ENCODE assay signal across 10 cellular contexts in genomic region chr19:34308381-34309367, GRCh38. TPM values are rescaled to one million over a fixed set of nuclear protein-coding genes. Genes with fewer than 3 reads are reported as not detected.
DNase-seq lines count a peak whose midpoint lies in the region; ATAC-seq, FAIRE-seq and TF ChIP-seq lines count a peak whose summit lies in the region.
"Had no signal": no experiment of that assay in that cellular context is flagged by ENCODE, and none has a peak within 500 bp of the region (broad histone marks: within the 10 kb centered on the region; RNA-seq: fewer than 3 reads in every experiment).

No MANE protein-coding gene starts in this region.

- no peak overlapping the region for H3K27ac ChIP-seq in A549
- peak overlapping the region; percentile 61 to 93 (median 61) for H3K27ac ChIP-seq in right lobe of liver
- H3K27ac ChIP-seq: epithelial cell of prostate had no signal

- 93% methylated on average over 8 of the region's 8 CpGs for WGBS in A549 (ENCODE audit: missing lambda C conversion rate)
- 28% methylated on average over 8 of the region's 8 CpGs for WGBS in right lobe of liver (ENCODE audit: insufficient coverage, low coverage, low lambda C conversion rate, missing lambda C conversion rate)

- H3K4me1 Mint-ChIP-seq in activated naive CD8-positive, alpha-beta T cell (ENCODE audit: low read depth): peaks cover 65% of the 10 kb centered on the region

- no peak for TF ChIP-seq EP300 in A549 (IDR thresholded peaks at IDR 0.05)

- H3K36me3 Mint-ChIP-seq in activated naive CD8-positive, alpha-beta T cell: peaks cover 5% of the 10 kb centered on the region

- TF ChIP-seq POLR2A in A549 (IDR thresholded peaks at IDR 0.05; ENCODE audit: low read length) (no peak), GM12891 (IDR thresholded peaks at IDR 0.05; ENCODE audit: low read depth, low read length) (no peak), right lobe of liver (IDR thresholded peaks at IDR 0.05) (no peak)

- H3K4me2 ChIP-seq in A549: no peak overlapping the region

- intact Hi-C loops in right lobe of liver (cut with DNase I): no loop called here

- H3K27me3 ChIP-seq in right lobe of liver: no peaks in the 10 kb centered on the region
- no peaks in the 10 kb centered on the region for H3K27me3 ChIP-seq in BE2C

- peak overlapping the region; percentile 54 for H3K4me3 Mint-ChIP-seq in activated naive CD8-positive, alpha-beta T cell

- H3K9me3 Mint-ChIP-seq in activated naive CD8-positive, alpha-beta T cell (ENCODE audit: low read depth): no peaks in the 10 kb centered on the region

- CTCF ChIA-PET in A549 (lab: Yijun Ruan, JAX): interaction anchor here (0.7 to 1.3 kb wide), 5 partner anchors 9 to 60 kb away, joined by 3 read pairs; no protein-coding TSS in a partner anchor

- H3K4me1 ChIP-seq in A549: peaks cover 6% of the 10 kb centered on the region; the same call in 2 of the 3 replicates
- peaks cover 3 to 56% (median 30%) of the 10 kb centered on the region in 4 donors for H3K4me1 ChIP-seq in right lobe of liver
- no peaks in the 10 kb centered on the region for H3K4me1 ChIP-seq in BE2C

- DNase-seq in A549 (ENCODE audit: low read depth in 1 of 2, low spot score in 1 of 2) (no peak), GM12891 (ENCODE audit: insufficient read length, low spot score) (no peak), right lobe of liver (no peak), BE2C (no peak)
- DNase-seq: NCI-H82 had no signal

- TF ChIP-seq CTCF in A549 (IDR thresholded peaks at IDR 0.05): no peak
- no peak for TF ChIP-seq CTCF in right lobe of liver (IDR thresholded peaks at IDR 0.05)
- no peak for TF ChIP-seq CTCF in BE2C (IDR thresholded peaks at IDR 0.05; ENCODE audit: low read depth, low read length)

- H3K27ac Mint-ChIP-seq in activated naive CD8-positive, alpha-beta T cell: peak overlapping the region; percentile 86

- no peaks in the 10 kb centered on the region for H3K27me3 Mint-ChIP-seq in activated naive CD8-positive, alpha-beta T cell

- H3K9me3 ChIP-seq in A549 (no peaks in the 10 kb centered on the region), right lobe of liver (no peaks in the 10 kb centered on the region), BE2C (no peaks in the 10 kb centered on the region)

- POLR2A ChIA-PET in A549 (lab: Yijun Ruan, JAX): interaction anchor here (0.5 to 0.7 kb wide), 2 partner anchors 62 to 1132 kb away, joined by 4 to 6 read pairs; no protein-coding TSS in a partner anchor

- H3K36me3 ChIP-seq in right lobe of liver: no peaks in the 10 kb centered on the region
- peaks cover 4% of the 10 kb centered on the region; the same call in 1 of the 2 replicates for H3K36me3 ChIP-seq in BE2C

- ATAC-seq in A549 (no peak), right lobe of liver (peak in 1 of 4 donors; percentile 9), GM21786 (IDR thresholded peaks at IDR 0.05; ENCODE audit: unreplicated experiment) (no peak), HG03196 (IDR thresholded peaks at IDR 0.05; ENCODE audit: unreplicated experiment) (no peak), HG03378 (IDR thresholded peaks at IDR 0.05; ENCODE audit: unreplicated experiment) (no peak)

- no peak overlapping the region for H3K4me3 ChIP-seq in A549
- H3K4me3 ChIP-seq in right lobe of liver: no peak overlapping the region
- no peak overlapping the region for H3K4me3 ChIP-seq in BE2C (ENCODE audit: low read depth, low read length)

- FAIRE-seq in A549 (lab: Jason Lieb, UNC) (peak; percentile 83), GM12891 (lab: Jason Lieb, UNC) (peak; percentile 75)

- no peak for TF ChIP-seq RAD21 in A549 (conservative IDR thresholded peaks at IDR 0.05 in 1 of 2, IDR thresholded peaks at IDR 0.05 in 1 of 2)

TF ChIP-seq in A549, 52 proteins besides CTCF, POLR2A, EP300 and RAD21:
- peak in 1 of 2 experiments; percentile 52; a peak in 2 of 4 replicates for TF ChIP-seq CEBPB (IDR thresholded peaks at IDR 0.05)
- TF ChIP-seq KDM1A (IDR thresholded peaks at IDR 0.05; ENCODE audit: low read depth): no peak
TF ChIP-seq in A549: peak in this region for 1.

TF ChIP-seq in GM12891, 5 proteins besides CTCF, POLR2A, EP300 and RAD21:
- no peak for TF ChIP-seq TAF1 (IDR thresholded peaks at IDR 0.05; ENCODE audit: low read depth, low read length)
- TF ChIP-seq POU2F2 (IDR thresholded peaks at IDR 0.05; ENCODE audit: low read depth, low read length): no peak
- TF ChIP-seq POLR2AphosphoS5 (IDR thresholded peaks at IDR 0.05; ENCODE audit: low read depth, low read length): no peak
- TF ChIP-seq SPI1 (IDR thresholded peaks at IDR 0.05; ENCODE audit: low read depth, low read length): no peak

RNA-seq across cellular contexts. Expression of gene GARRE1, which starts 54.3 kb away (rescaled TPM):
- polyA plus RNA-seq in A549 (2011; rRNA removed) (19.4 and 20.0 TPM in 2 replicates), A549 (2017; fragmentation: RNase III; extraction: RNeasy Plus Mini Kit Qiagen cat#74134 plus additional on column Dnase treatment) (9.0 to 9.6 TPM (median 9.1 TPM) in 3 replicates)
- 10.9 and 13.3 TPM in 2 replicates for polyA plus RNA-seq in A549 (2012; cell fraction: cytosol; rRNA removed)
- 15.7 and 23.1 TPM in 2 replicates for polyA plus RNA-seq in A549 (2012; cell fraction: nucleus; rRNA removed)
- polyA minus RNA-seq in A549 (2011; rRNA and poly(A)+ RNA removed): 21.1 and 21.2 TPM in 2 replicates
- 3.8 TPM for polyA plus RNA-seq in GM12891 (2012; ENCODE audit: low read depth, missing spikeins)
- total RNA-seq in right lobe of liver: 10 to 100 TPM in 2 of 6 experiments, 1 to 10 TPM in 4; 8.1 to 19.4 (median 9.5) TPM
- polyA plus RNA-seq in BE2C (2012; ENCODE audit: insufficient read depth, insufficient read length, low read depth): 13.4 TPM

RNA-seq across cellular contexts. Expression of gene GPI, which starts 56.3 kb away (rescaled TPM):
- 443 and 565 TPM in 2 replicates for polyA plus RNA-seq in A549 (2011; rRNA removed)
- polyA plus RNA-seq in A549 (2012; cell fraction: cytosol; rRNA removed): 630 and 674 TPM in 2 replicates
- polyA plus RNA-seq in A549 (2012; cell fraction: nucleus; rRNA removed): 958 and 1,031 TPM in 2 replicates
- polyA plus RNA-seq in A549 (2017; fragmentation: RNase III; extraction: RNeasy Plus Mini Kit Qiagen cat#74134 plus additional on column Dnase treatment): 548 to 579 TPM (median 555 TPM) in 3 replicates
- polyA minus RNA-seq in A549 (2011; rRNA and poly(A)+ RNA removed): 992 and 1,185 TPM in 2 replicates
- polyA plus RNA-seq in GM12891 (2012; ENCODE audit: low read depth, missing spikeins): 496 TPM
- 100 to 1,000 TPM; 163 to 364 (median 256) TPM for total RNA-seq in right lobe of liver
- 548 TPM for polyA plus RNA-seq in BE2C (2012; ENCODE audit: insufficient read depth, insufficient read length, low read depth)

Comparison
In these comparisons a context has a peak if more than half of its experiments do, and no peak if none do; other contexts are left out.
1. H3K27ac ChIP-seq: peak in right lobe of liver (3 of 3); none in A549 (0 of 2).